1 cellular context compared by ENCODE assay signal in genomic region chr14:70416322-70416716, GRCh38.
TF ChIP-seq lines count a peak whose summit lies in the region.

No MANE protein-coding gene starts in this region.

TF ChIP-seq in HEK293, 187 proteins besides CTCF, POLR2A, EP300 and RAD21 (continued from another document):
- no peak for TF ChIP-seq ZNF280C (tag by site-specific recombination; IDR thresholded peaks at IDR 0.05)
- TF ChIP-seq MYNN (tag by site-specific recombination; IDR thresholded peaks at IDR 0.05; ENCODE audit: borderline replicate concordance) = no peak
- no peak for TF ChIP-seq ZBTB49 (tag by site-specific recombination; IDR thresholded peaks at IDR 0.05; ENCODE audit: low read depth)
- no peak for TF ChIP-seq ZSCAN30 (tag by site-specific recombination; IDR thresholded peaks at IDR 0.05)
- no peak for TF ChIP-seq KLF10 (tag by site-specific recombination; IDR thresholded peaks at IDR 0.05)
- TF ChIP-seq ZNF747 (tag by site-specific recombination; IDR thresholded peaks at IDR 0.05) = no peak
- TF ChIP-seq ZNF692 (tag by site-specific recombination; IDR thresholded peaks at IDR 0.05) = no peak
